Comparison of ENCODE assay signal across 11 cellular contexts in the genomic region with DNA sequence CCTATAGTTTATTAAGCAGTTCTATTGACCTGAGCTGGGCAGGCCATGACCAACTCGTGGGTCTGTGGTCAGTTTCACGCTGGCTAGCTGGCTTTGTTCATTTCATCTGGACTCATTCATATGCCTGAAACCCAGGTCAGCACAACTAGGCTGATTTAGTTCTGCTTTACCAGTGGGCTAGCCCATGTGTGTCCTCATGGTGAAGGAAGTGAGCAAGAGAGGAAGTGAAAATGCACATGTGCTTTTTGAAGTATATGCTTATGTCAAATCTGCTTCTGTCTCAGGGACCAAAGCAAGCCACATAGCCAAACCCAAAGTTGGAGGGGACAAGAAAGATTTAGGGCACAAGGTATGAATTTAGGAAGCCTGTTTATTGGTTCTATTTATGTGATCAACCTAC.
DNase-seq lines count a peak whose midpoint lies in the region; ATAC-seq, FAIRE-seq and TF ChIP-seq lines count a peak whose summit lies in the region.
"Had no signal": no experiment of that assay in that cellular context is flagged by ENCODE, and none has a peak within 500 bp of the region (broad histone marks: within the 10 kb centered on the region; RNA-seq: fewer than 3 reads in every experiment).

No MANE protein-coding gene starts in this region.

- no peak for TF ChIP-seq POLR2A in GM12891 (IDR thresholded peaks at IDR 0.05; ENCODE audit: low read depth, low read length)

- TF ChIP-seq CTCF in activated B cell treated with CpG ODN at 0.5 μM for 24 hours (IDR thresholded peaks at IDR 0.05) (no peak), type B pancreatic cell (conservative IDR thresholded peaks at IDR 0.05) (no peak)

- CTCF ChIA-PET in activated B cell treated with CpG ODN at 0.5 μM for 24 hours (lab: Charles Lee), result no interaction called here

- H3K36me3 Mint-ChIP-seq in activated B cell treated with CpG ODN at 0.5 μM for 24 hours (ENCODE audit: low read depth) (no peaks in the 10 kb centered on the region), type B pancreatic cell (no peaks in the 10 kb centered on the region)
- H3K36me3 Mint-ChIP-seq: natural killer cell treated with Interleukin-12 subunit alpha and Interleukin-12 subunit beta and Interleukin-15 and Interleukin-18, amount 100 ng/mL, for 72 hours had no signal

- no peaks in the 10 kb centered on the region for H3K27me3 Mint-ChIP-seq in activated B cell treated with CpG ODN at 0.5 μM for 24 hours
- no peaks in the 10 kb centered on the region for H3K27me3 Mint-ChIP-seq in type B pancreatic cell
- H3K27me3 Mint-ChIP-seq: natural killer cell treated with Interleukin-12 subunit alpha and Interleukin-12 subunit beta and Interleukin-15 and Interleukin-18, amount 100 ng/mL, for 72 hours had no signal

- H3K9me3 Mint-ChIP-seq in activated B cell treated with CpG ODN at 0.5 μM for 24 hours (no peaks in the 10 kb centered on the region), type B pancreatic cell (no peaks in the 10 kb centered on the region)
- H3K9me3 Mint-ChIP-seq: natural killer cell treated with Interleukin-12 subunit alpha and Interleukin-12 subunit beta and Interleukin-15 and Interleukin-18, amount 100 ng/mL, for 72 hours had no signal

- ATAC-seq in GM21367 (IDR thresholded peaks at IDR 0.05; ENCODE audit: unreplicated experiment), result peak; percentile 98
- ATAC-seq in HG03108 (IDR thresholded peaks at IDR 0.05; ENCODE audit: unreplicated experiment), result peak; percentile 96
- ATAC-seq in activated B cell treated with CpG ODN at 0.5 μM for 24 hours (ENCODE audit: low read depth), result peak; percentile 64
- ATAC-seq: natural killer cell treated with Interleukin-12 subunit alpha and Interleukin-12 subunit beta and Interleukin-15 and Interleukin-18, amount 100 ng/mL, for 72 hours had no signal

- FAIRE-seq in GM12891 (lab: Jason Lieb, UNC), result peak; percentile 52

- peaks cover 7% of the 10 kb centered on the region for H3K4me1 Mint-ChIP-seq in activated B cell treated with CpG ODN at 0.5 μM for 24 hours
- H3K4me1 Mint-ChIP-seq in type B pancreatic cell (ENCODE audit: unreplicated experiment), result no peaks in the 10 kb centered on the region

- H3K4me3 Mint-ChIP-seq in activated B cell treated with CpG ODN at 0.5 μM for 24 hours, result no peak overlapping the region
- no peak overlapping the region for H3K4me3 Mint-ChIP-seq in type B pancreatic cell
- H3K4me3 Mint-ChIP-seq: natural killer cell treated with Interleukin-12 subunit alpha and Interleukin-12 subunit beta and Interleukin-15 and Interleukin-18, amount 100 ng/mL, for 72 hours had no signal

- intact Hi-C loops in activated B cell treated with CpG ODN at 0.5 μM for 24 hours (cut with micrococcal nuclease), result no loop called here

- H3K27ac Mint-ChIP-seq in activated B cell treated with CpG ODN at 0.5 μM for 24 hours (no peak overlapping the region), type B pancreatic cell (no peak overlapping the region)
- H3K27ac Mint-ChIP-seq: natural killer cell treated with Interleukin-12 subunit alpha and Interleukin-12 subunit beta and Interleukin-15 and Interleukin-18, amount 100 ng/mL, for 72 hours had no signal

- DNase-seq in GM12891 (ENCODE audit: insufficient read length, low spot score) (no peak), activated B cell treated with CpG ODN at 0.5 μM for 24 hours (no peak), ecto neural progenitor cell (ENCODE audit: low spot score) (no peak), COLO829 (ENCODE audit: low spot score) (no peak), type B pancreatic cell (ENCODE audit: extremely low spot score, unreplicated experiment) (no peak), DMS79 (lab: John Stamatoyannopoulos, UW) (no peak)
- DNase-seq: amniotic stem cell, NCI-H1105 had no signal

- POLR2A ChIA-PET in activated B cell treated with CpG ODN at 0.5 μM for 24 hours (lab: Charles Lee), result no interaction called here

TF ChIP-seq in GM12891, 5 proteins besides CTCF, POLR2A, EP300 and RAD21:
- TF ChIP-seq TAF1 (IDR thresholded peaks at IDR 0.05; ENCODE audit: low read depth, low read length) (no peak), SPI1 (IDR thresholded peaks at IDR 0.05; ENCODE audit: low read depth, low read length) (peak; percentile 97)
